ENCODE assay signal across 12 cellular contexts in genomic region chr7:830069-830468, GRCh38. TPM values are rescaled to one million over a fixed set of nuclear protein-coding genes. Genes with fewer than 3 reads are reported as not detected.
DNase-seq lines count a peak whose midpoint lies in the region; ATAC-seq and TF ChIP-seq lines count a peak whose summit lies in the region.
"Had no signal": no experiment of that assay in that cellular context is flagged by ENCODE, and none has a peak within 500 bp of the region (broad histone marks: within the 10 kb centered on the region; RNA-seq: fewer than 3 reads in every experiment).

No MANE protein-coding gene starts in this region.

- H3K4me2 ChIP-seq in mammary epithelial cell (ENCODE audit: insufficient read depth, low read depth, low read length) = peak overlapping the region; percentile 83

- in situ Hi-C loops in mammary epithelial cell (cut with MboI; ENCODE audit: low sequenced_read_pairs in 2 of 2) = no loop called here

- H3K27ac ChIP-seq in mammary epithelial cell (ENCODE audit: insufficient read depth, low read depth, low read length) (peak overlapping the region; percentile 100), upper lobe of left lung (peak overlapping the region; percentile 81 to 92 (median 88))

- H3K36me3 Mint-ChIP-seq in activated T-cell treated with anti-CD3 and anti-CD28 coated beads, Interleukin-2, amount 50 U/mL, for 24 hours (ENCODE audit: low read depth) = peaks cover 37% of the 10 kb centered on the region
- peaks cover 10% of the 10 kb centered on the region for H3K36me3 Mint-ChIP-seq in activated T-cell treated with anti-CD3 and anti-CD28 coated beads, Interleukin-2, amount 50 U/mL, for 4 hours (ENCODE audit: insufficient read depth)

- no peaks in the 10 kb centered on the region for H3K9me3 ChIP-seq in mammary epithelial cell (replicated peaks; ENCODE audit: insufficient read depth, low read length)
- no peaks in the 10 kb centered on the region for H3K9me3 ChIP-seq in mucosa of stomach (ENCODE audit: control insufficient read depth, low read length)
- H3K9me3 ChIP-seq in upper lobe of left lung = no peaks in the 10 kb centered on the region

- no peak for TF ChIP-seq EP300 in upper lobe of left lung (IDR thresholded peaks at IDR 0.05)

- no peak overlapping the region for H2AFZ ChIP-seq in mammary epithelial cell (ENCODE audit: low read depth, low read length)

- H3K36me3 ChIP-seq in mammary epithelial cell (ENCODE audit: insufficient read depth, low read length) (no peaks in the 10 kb centered on the region), mucosa of stomach (ENCODE audit: control insufficient read depth, insufficient read depth, low read length) (no peaks in the 10 kb centered on the region), upper lobe of left lung (peaks cover 0 to 6% (median 4%) of the 10 kb centered on the region in 4 donors)

- BruUV-seq in mammary epithelial cell (replicated peaks; lab: Mats Ljungman, UMichigan) = no TSS peak

- H3K4me1 ChIP-seq in mammary epithelial cell (ENCODE audit: insufficient read depth, low read length) = peaks cover 39% of the 10 kb centered on the region
- H3K4me1 ChIP-seq in mucosa of stomach (ENCODE audit: control insufficient read depth, insufficient read depth, low read length) = peaks cover 40% of the 10 kb centered on the region
- peaks cover 37 to 55% (median 47%) of the 10 kb centered on the region in 4 donors for H3K4me1 ChIP-seq in upper lobe of left lung

- H4K20me1 ChIP-seq in mammary epithelial cell (ENCODE audit: insufficient read depth, low read length) = no peaks in the 10 kb centered on the region

- H3K79me2 ChIP-seq in mammary epithelial cell (ENCODE audit: insufficient read depth, low read length) = peaks cover 78% of the 10 kb centered on the region

- no peak overlapping the region for H3K4me3 Mint-ChIP-seq in activated T-cell treated with anti-CD3 and anti-CD28 coated beads, Interleukin-2, amount 50 U/mL, for 24 hours
- no peak overlapping the region for H3K4me3 Mint-ChIP-seq in activated T-cell treated with anti-CD3 and anti-CD28 coated beads, Interleukin-2, amount 50 U/mL, for 4 hours

- H3K4me3 ChIP-seq in mammary epithelial cell (replicated peaks in 1 of 3; ENCODE audit: insufficient read depth in 1 of 3, low read depth in 2 of 3, low read length in 3 of 3) (no peak overlapping the region), mucosa of stomach (ENCODE audit: low read length) (no peak overlapping the region), upper lobe of left lung (no peak overlapping the region)

- H3K27ac Mint-ChIP-seq in activated T-cell treated with anti-CD3 and anti-CD28 coated beads, Interleukin-2, amount 50 U/mL, for 24 hours = peak overlapping the region; percentile 98

- no peaks in the 10 kb centered on the region for H3K27me3 Mint-ChIP-seq in activated T-cell treated with anti-CD3 and anti-CD28 coated beads, Interleukin-2, amount 50 U/mL, for 24 hours
- no peaks in the 10 kb centered on the region for H3K27me3 Mint-ChIP-seq in activated T-cell treated with anti-CD3 and anti-CD28 coated beads, Interleukin-2, amount 50 U/mL, for 4 hours (ENCODE audit: low read depth)

- H3K9ac ChIP-seq in mammary epithelial cell (ENCODE audit: insufficient read depth, low read length) (peak overlapping the region; percentile 71), mucosa of stomach (ENCODE audit: low read length) (peak overlapping the region; percentile 67)

- no peak for ATAC-seq in activated T-cell treated with anti-CD3 and anti-CD28 coated beads, Interleukin-2, amount 50 U/mL, for 4 hours
- ATAC-seq in upper lobe of left lung (ENCODE audit: low FRiP score in 2 of 2) (no peak), sciatic nerve (no peak), GM21447 (IDR thresholded peaks at IDR 0.05; ENCODE audit: unreplicated experiment) (no peak)

- H3K4me1 Mint-ChIP-seq in activated T-cell treated with anti-CD3 and anti-CD28 coated beads, Interleukin-2, amount 50 U/mL, for 24 hours (ENCODE audit: low read depth) = peaks cover 70% of the 10 kb centered on the region
- H3K4me1 Mint-ChIP-seq in activated T-cell treated with anti-CD3 and anti-CD28 coated beads, Interleukin-2, amount 50 U/mL, for 4 hours (ENCODE audit: low read depth) = peaks cover 58% of the 10 kb centered on the region

- H3K9me3 Mint-ChIP-seq in activated T-cell treated with anti-CD3 and anti-CD28 coated beads, Interleukin-2, amount 50 U/mL, for 24 hours = no peaks in the 10 kb centered on the region
- no peaks in the 10 kb centered on the region for H3K9me3 Mint-ChIP-seq in activated T-cell treated with anti-CD3 and anti-CD28 coated beads, Interleukin-2, amount 50 U/mL, for 4 hours

- TF ChIP-seq POLR2A in upper lobe of left lung (IDR thresholded peaks at IDR 0.05) = no peak

- intact Hi-C loops in mammary epithelial cell (cut with micrococcal nuclease) = loop anchor here (5.0 kb wide), 1 partner anchor 293 kb away; no protein-coding TSS in a partner anchor
- intact Hi-C loops in sciatic nerve (cut with DNase I) = no loop called here

- CTCF ChIA-PET in mammary epithelial cell (lab: Charles Lee; ENCODE audit: low non-redundant PET) = no interaction called here

- no peak for DNase-seq in activated T-cell treated with anti-CD3 and anti-CD28 coated beads, Interleukin-2, amount 50 U/mL, for 24 hours
- no peak for DNase-seq in activated T-cell treated with anti-CD3 and anti-CD28 coated beads, Interleukin-2, amount 50 U/mL, for 4 hours
- no peak for DNase-seq in mammary epithelial cell
- no peak for DNase-seq in upper lobe of left lung
- no peak for DNase-seq in sciatic nerve (ENCODE audit: low spot score)
- DNase-seq in iPS-NIHi7 (ENCODE audit: extremely low spot score) = no peak
- DNase-seq: activated T-cell treated with anti-CD3 and anti-CD28 coated beads for 4 hours; central memory CD4-positive, alpha-beta T cell; GF-D8; stimulated activated naive CD4-positive, alpha-beta T cell had no signal

- WGBS in mammary epithelial cell (ENCODE audit: low coverage, missing lambda C conversion rate) = 73% methylated on average over 11 of the region's 12 CpGs
- WGBS in upper lobe of left lung, 2 donors = 70 to 82% methylated on average over 12 of the region's 12 CpGs

- TF ChIP-seq CTCF in mammary epithelial cell (conservative IDR thresholded peaks at IDR 0.05 in 1 of 2, IDR thresholded peaks at IDR 0.05 in 1 of 2; ENCODE audit: extremely low read depth in 1 of 2, insufficient read depth in 1 of 2, low read depth in 1 of 2, low read length in 2 of 2) (no peak), upper lobe of left lung (IDR thresholded peaks at IDR 0.05) (no peak)

- H3K27me3 ChIP-seq in mammary epithelial cell (ENCODE audit: insufficient read depth, low read length) (no peaks in the 10 kb centered on the region), mucosa of stomach (ENCODE audit: control insufficient read depth, insufficient read depth, low read length) (no peaks in the 10 kb centered on the region), upper lobe of left lung (no peaks in the 10 kb centered on the region)

- dilution Hi-C loops in mammary epithelial cell (cut with HindIII; ENCODE audit: low sequenced_read_pairs) = loop anchor here (10.0 kb wide), 2 partner anchors 55 to 335 kb away; no protein-coding TSS in a partner anchor

RNA-seq across cellular contexts. Expression of gene SUN1, which starts 2.2 kb away (rescaled TPM):
- total RNA-seq in activated T-cell treated with anti-CD3 and anti-CD28 coated beads, Interleukin-2, amount 50 U/mL, for 4 hours = 10 to 100 TPM; 61.5 to 69.1 (median 63.0) TPM
- total RNA-seq in mammary epithelial cell (100 to 1,000 TPM; 135 to 191 TPM), upper lobe of left lung (100 to 1,000 TPM; 107 to 196 (median 127) TPM), sciatic nerve (207 TPM)
- polyA plus RNA-seq in mammary epithelial cell = 176 TPM
- 160 TPM for polyA minus RNA-seq in mammary epithelial cell

RNA-seq across cellular contexts. Expression of gene GET4, which starts 46.3 kb away (rescaled TPM):
- 10 to 100 TPM; 47.9 to 55.3 (median 52.1) TPM for total RNA-seq in activated T-cell treated with anti-CD3 and anti-CD28 coated beads, Interleukin-2, amount 50 U/mL, for 4 hours
- total RNA-seq in mammary epithelial cell = 10 to 100 TPM; 26.0 to 40.8 TPM
- polyA plus RNA-seq in mammary epithelial cell = 28.5 TPM
- 24.8 TPM for polyA minus RNA-seq in mammary epithelial cell
- 10 to 100 TPM; 26.0 to 82.6 (median 40.8) TPM for total RNA-seq in upper lobe of left lung
- 25.4 TPM for total RNA-seq in sciatic nerve
